ENCODE assay signal across 1 cellular context in the genomic region with DNA sequence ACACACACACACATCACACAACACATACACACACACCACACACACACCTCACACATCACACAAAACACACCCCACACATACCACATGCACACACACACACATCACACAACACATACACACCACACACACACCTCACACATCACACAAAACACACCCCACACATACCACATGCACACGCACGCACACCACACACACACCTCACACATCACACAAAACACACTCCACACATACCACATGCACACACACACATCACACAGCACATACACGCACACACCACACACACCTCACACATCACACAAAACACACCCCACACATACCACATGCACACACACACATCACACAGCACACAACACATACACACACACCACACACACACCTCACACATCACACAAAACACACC.
A peak's percentile ranks its signal among the peaks of the same experiment; 100 is the strongest.
TF ChIP-seq lines count a peak whose summit lies in the region.

No MANE protein-coding gene starts in this region.

TF ChIP-seq in K562, 482 proteins besides CTCF, POLR2A, EP300 and RAD21:
- TF ChIP-seq PHF20 (IDR thresholded peaks at IDR 0.05; ENCODE audit: partially characterized antibody) (peak; percentile 33), HDGF (IDR thresholded peaks at IDR 0.05) (0 out of 2 replicates have a peak, but pooled peaks have one; percentile 38)
